In the genomic region with DNA sequence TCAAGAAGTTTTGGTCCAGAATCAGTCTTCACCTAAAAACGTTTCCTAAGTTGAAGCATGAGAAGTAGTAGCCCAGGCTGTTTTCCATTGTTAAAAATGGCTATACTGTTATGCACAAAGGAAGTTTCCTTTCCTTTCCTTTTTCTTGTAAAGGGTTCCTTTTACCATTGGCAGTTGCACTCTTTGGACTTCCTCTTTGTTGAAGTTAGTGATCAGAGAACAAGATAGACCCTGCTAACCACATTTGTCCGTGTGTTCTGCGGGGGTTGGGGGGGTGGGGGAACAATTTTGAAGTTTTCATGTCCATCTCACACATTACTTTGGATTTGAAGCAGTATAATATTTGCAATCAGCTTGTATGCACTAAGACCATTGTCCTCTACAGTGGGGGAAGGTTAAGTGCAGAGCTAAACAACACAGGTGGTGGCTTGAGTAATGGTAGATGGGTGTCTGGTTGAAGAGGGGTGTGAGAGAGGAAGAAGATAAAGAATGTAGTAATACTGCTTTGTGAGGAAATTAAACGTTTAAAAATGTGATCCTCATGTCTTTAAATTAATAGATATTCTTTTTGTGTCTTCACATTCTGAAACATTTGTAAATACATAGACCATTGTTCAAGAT, we compare ENCODE assay signal across 11 cellular contexts. TPM values are rescaled to one million over a fixed set of nuclear protein-coding genes. Genes with fewer than 3 reads are reported as not detected.
DNase-seq lines count a peak whose midpoint lies in the region; ATAC-seq, FAIRE-seq and TF ChIP-seq lines count a peak whose summit lies in the region.
"Had no signal": no experiment of that assay in that cellular context is flagged by ENCODE, and none has a peak within 500 bp of the region (broad histone marks: within the 10 kb centered on the region; RNA-seq: fewer than 3 reads in every experiment).

No MANE protein-coding gene starts in this region.

- H3K27ac ChIP-seq in right cardiac atrium (ENCODE audit: low read length) (no peak overlapping the region), K562 (ENCODE audit: extremely low read depth, low read depth, low read length) (peak overlapping the region; percentile 3; the same call in 1 of the 3 replicates)

- H4K20me1 ChIP-seq in K562 (replicated peaks; ENCODE audit: control insufficient read depth, insufficient read depth, low read length) = no peaks in the 10 kb centered on the region

- H3K4me3 ChIP-seq in right cardiac atrium (ENCODE audit: low read length) (peak overlapping the region; percentile 70), K562 (0 out of 2 replicates have a peak overlapping the region, but pooled peaks have one; percentile 64)

- no peak for TF ChIP-seq EP300 in K562 (IDR thresholded peaks at IDR 0.05; ENCODE audit: low read length)

- no peak for TF ChIP-seq POLR2A in K562 (conservative IDR thresholded peaks at IDR 0.05)

- ATAC-seq in right cardiac atrium (no peak), left cardiac atrium (no peak), K562 (no peak), HG03139 (IDR thresholded peaks at IDR 0.05; ENCODE audit: unreplicated experiment) (no peak), HG03442 (IDR thresholded peaks at IDR 0.05; ENCODE audit: unreplicated experiment) (no peak)
- ATAC-seq: activated naive CD8-positive, alpha-beta T cell treated with anti-CD3 and anti-CD28 coated beads, Interleukin-2, amount 50 U/mL, for 24 hours had no signal

- no peaks in the 10 kb centered on the region for H3K27me3 ChIP-seq in right cardiac atrium (ENCODE audit: control insufficient read depth, insufficient read depth)
- peaks cover 0 to 8% of the 10 kb centered on the region in 2 experiments; a peak in 1 of 5 replicates for H3K27me3 ChIP-seq in K562 (ENCODE audit: control insufficient read depth in 2 of 2, insufficient read depth in 2 of 2, low read length in 2 of 2)

- H3K4me1 ChIP-seq in right cardiac atrium (ENCODE audit: control insufficient read depth, insufficient read depth, low read length) (no peaks in the 10 kb centered on the region), K562 (replicated peaks in 1 of 2; ENCODE audit: control insufficient read depth in 2 of 2, insufficient read depth in 2 of 2, low read length in 2 of 2) (peaks cover 7 to 10% of the 10 kb centered on the region in 2 experiments; a peak in 4 of 5 replicates)

- H2AFZ ChIP-seq in K562 (ENCODE audit: low read depth, low read length) = 0 out of 2 replicates have a peak overlapping the region, but pooled peaks have one; percentile 51

- in situ Hi-C loops in K562 (cut with MboI) = no loop called here

- peak overlapping the region; percentile 81 for H3K4me2 ChIP-seq in K562 (ENCODE audit: insufficient read depth, low read length)

- FAIRE-seq in K562 (lab: Jason Lieb, UNC) = peak; percentile 70

- no peak for TF ChIP-seq RAD21 in K562 (CRISPR knock-in tag; conservative IDR thresholded peaks at IDR 0.05 in 1 of 2, IDR thresholded peaks at IDR 0.05 in 1 of 2)

- H3K79me2 ChIP-seq in K562 (ENCODE audit: control insufficient read depth, insufficient read depth, low read length) = no peaks in the 10 kb centered on the region

- no peak overlapping the region for H3K9ac ChIP-seq in K562 (ENCODE audit: insufficient read depth in 1 of 2, low read depth in 2 of 2, low read length in 2 of 2)

- H3K9me3 ChIP-seq in right cardiac atrium (ENCODE audit: control insufficient read depth, low read length) = no peaks in the 10 kb centered on the region
- no peaks in the 10 kb centered on the region for H3K9me3 ChIP-seq in K562 (replicated peaks; ENCODE audit: control insufficient read depth, insufficient read depth, low read depth, low read length)

- WGBS in right cardiac atrium = 40% methylated on average over 4 of the region's 4 CpGs
- WGBS in K562 (ENCODE audit: insufficient coverage, low coverage, missing lambda C conversion rate) = 0% methylated on average over 4 of the region's 4 CpGs

- no peaks in the 10 kb centered on the region for H3K9me1 ChIP-seq in K562 (ENCODE audit: control insufficient read depth, insufficient read depth, low read length)

- no TSS peak for BruUV-seq in K562 (replicated peaks; lab: Mats Ljungman, UMichigan)

- CTCF ChIA-PET in K562 (lab: Yijun Ruan, JAX; ENCODE audit: low intra/inter-chr PET ratio) = no interaction called here

- TF ChIP-seq CTCF in K562 (IDR thresholded peaks at IDR 0.05 in 2 of 3, conservative IDR thresholded peaks at IDR 0.05 in 1 of 3; ENCODE audit: insufficient read depth in 2 of 3, low read depth in 1 of 3, low read length in 3 of 3) = no peak

- POLR2A ChIA-PET in K562 (lab: Yijun Ruan, JAX) = interaction anchor here (1.0 kb wide), 1 partner anchor 196 kb away, joined by 3 read pairs; no protein-coding TSS in a partner anchor

- intact Hi-C loops in right cardiac atrium (cut with DNase I) (no loop called here), left cardiac atrium (cut with DNase I) (no loop called here), K562 (cut with micrococcal nuclease) (no loop called here)

- H3K36me3 ChIP-seq in K562 (ENCODE audit: control insufficient read depth, insufficient read depth, low read length) = no peaks in the 10 kb centered on the region

- DNase-seq in right cardiac atrium (no peak), left cardiac atrium (no peak), K562 (ENCODE audit: extremely low read depth in 1 of 4, low spot score in 3 of 4) (peak in 1 of 4 experiments; percentile 29), midbrain (lab: John Stamatoyannopoulos, UW) (peak; percentile 35), T-helper 9 cell (no peak)
- no peak for DNase-seq in stimulated activated CD4-positive, alpha-beta T cell treated with anti-CD3 and anti-CD28 coated beads, Interleukin-12 subunit alpha, Interleukin-12 subunit beta, amount 100 ng/mL, for 4 hours
- DNase-seq: activated naive CD8-positive, alpha-beta T cell treated with anti-CD3 and anti-CD28 coated beads, Interleukin-2, amount 50 U/mL, for 24 hours; CD4-positive, CD25-positive, alpha-beta regulatory T cell; T-helper 1 cell had no signal

RNA-seq across cellular contexts. Expression of gene LPCAT2, which starts 1.4 kb away (rescaled TPM):
- total RNA-seq in right cardiac atrium (10 to 100 TPM in 1 of 4 donors, 1 to 10 TPM in 3; 6.2 to 10.9 (median 7.0) TPM), left cardiac atrium (10 to 100 TPM; 10.8 to 12.2 TPM), K562 (2014; rRNA removed) (7.2 and 8.6 TPM in 2 replicates), K562 (2014; rRNA removed; fragmentation: Illumina TruSeq; extraction: Trizol) (11.4 and 14.0 TPM in 2 replicates), K562 (2015; rRNA removed; fragmentation: Illumina TruSeq; extraction: Trizol) (12.6 and 13.8 TPM in 2 replicates), K562 (2021) (13.1 and 15.0 TPM in 2 replicates)
- polyA plus RNA-seq in right cardiac atrium (4.0 TPM), K562 (2011; rRNA removed) (3.2 and 4.4 TPM in 2 replicates), K562 (2014; fragmentation: Illumina TruSeq; extraction: Trizol) (6.5 and 7.3 TPM in 2 replicates), K562 (2014; fragmentation: Nextera tagmentation; extraction: Ambion mirVana) (1 to 10 TPM; 2.9 to 3.1 TPM), K562 (2014; rRNA removed) (7.8 and 8.3 TPM in 2 replicates)
- total RNA-seq in K562 (2011; cell fraction: chromatin; rRNA removed; ENCODE audit: low replicate concordance) = 1.4 and 6.9 TPM in 2 replicates
- total RNA-seq in K562 (2011; cell fraction: nucleolus; rRNA removed) = 3.5 and 5.8 TPM in 2 replicates
- total RNA-seq in K562 (2011; cell fraction: nucleoplasm; rRNA removed) = 3.7 and 5.6 TPM in 2 replicates
- 1.6 and 1.7 TPM in 2 replicates for polyA plus RNA-seq in K562 (2011; cell fraction: cytosol; rRNA removed)
- 2.2 and 2.7 TPM in 2 replicates for polyA plus RNA-seq in K562 (2011; cell fraction: nucleus; rRNA removed)
- 12.2 and 15.3 TPM in 2 replicates for polyA plus RNA-seq in K562 (2012)
- polyA minus RNA-seq in K562 (2011; rRNA and poly(A)+ RNA removed) = 1.5 and 2.5 TPM in 2 replicates
- polyA minus RNA-seq in K562 (2011; cell fraction: cytosol; rRNA and poly(A)+ RNA removed) = 1.4 and 1.9 TPM in 2 replicates
- polyA minus RNA-seq in K562 (2011; cell fraction: nucleus; rRNA and poly(A)+ RNA removed) = 2.6 TPM in 2 replicates

RNA-seq across cellular contexts. Expression of gene MMP2, which starts 31.3 kb away (rescaled TPM):
- 100 to 1,000 TPM in 3 of 4 donors, 10 to 100 TPM in 1; 86.8 to 207 (median 155) TPM for total RNA-seq in right cardiac atrium
- polyA plus RNA-seq in right cardiac atrium = 43.5 TPM
- 100 to 1,000 TPM; 153 to 204 TPM for total RNA-seq in left cardiac atrium
- total RNA-seq in K562 (2011; cell fraction: chromatin; rRNA removed; ENCODE audit: low replicate concordance) = not detected in 2 replicates
- not detected in 2 replicates for total RNA-seq in K562 (2011; cell fraction: nucleolus; rRNA removed)
- total RNA-seq in K562 (2011; cell fraction: nucleoplasm; rRNA removed) = not detected in 2 replicates
- total RNA-seq in K562 (2014; rRNA removed) = 0.05 TPM in 1 of 2 replicates, not detected in the other
- total RNA-seq in K562 (2014; rRNA removed; fragmentation: Illumina TruSeq; extraction: Trizol) = not detected in 2 replicates
- total RNA-seq in K562 (2015; rRNA removed; fragmentation: Illumina TruSeq; extraction: Trizol) = not detected in 2 replicates
- total RNA-seq in K562 (2021) = 0.53 and 1.4 TPM in 2 replicates
- not detected in 2 replicates for polyA plus RNA-seq in K562 (2011; rRNA removed)
- polyA plus RNA-seq in K562 (2011; cell fraction: cytosol; rRNA removed) = 0.09 and 0.15 TPM in 2 replicates
- polyA plus RNA-seq in K562 (2011; cell fraction: nucleus; rRNA removed) = not detected in 2 replicates
- polyA plus RNA-seq in K562 (2012) = 0.15 TPM in 1 of 2 replicates, not detected in the other
- not detected in 2 replicates for polyA plus RNA-seq in K562 (2014; fragmentation: Illumina TruSeq; extraction: Trizol)
- not detected for polyA plus RNA-seq in K562 (2014; fragmentation: Nextera tagmentation; extraction: Ambion mirVana)
- polyA plus RNA-seq in K562 (2014; rRNA removed) = not detected in 2 replicates
- polyA minus RNA-seq in K562 (2011; rRNA and poly(A)+ RNA removed) = not detected in 2 replicates
- not detected in 2 replicates for polyA minus RNA-seq in K562 (2011; cell fraction: cytosol; rRNA and poly(A)+ RNA removed)
- polyA minus RNA-seq in K562 (2011; cell fraction: nucleus; rRNA and poly(A)+ RNA removed) = not detected in 2 replicates
- polyA plus RNA-seq: CD4-positive, CD25-positive, alpha-beta regulatory T cell had no signal

RNA-seq across cellular contexts. Expression of gene CAPNS2, which starts 56.2 kb away (rescaled TPM):
- under 1 TPM in 2 of 4 donors, not detected in 2; 0.23 to 0.54 TPM for total RNA-seq in right cardiac atrium
- 0.20 TPM for polyA plus RNA-seq in right cardiac atrium
- total RNA-seq in left cardiac atrium = under 1 TPM in 1 of 2 donors, not detected in 1; 0.24 TPM
- 0.30 TPM in 1 of 2 replicates, not detected in the other for total RNA-seq in K562 (2011; cell fraction: chromatin; rRNA removed; ENCODE audit: low replicate concordance)
- not detected in 2 replicates for total RNA-seq in K562 (2011; cell fraction: nucleolus; rRNA removed)
- 0.81 TPM in 1 of 2 replicates, not detected in the other for total RNA-seq in K562 (2011; cell fraction: nucleoplasm; rRNA removed)
- total RNA-seq in K562 (2014; rRNA removed) = not detected in 2 replicates
- total RNA-seq in K562 (2014; rRNA removed; fragmentation: Illumina TruSeq; extraction: Trizol) = 0.33 and 0.48 TPM in 2 replicates
- 0.14 and 0.38 TPM in 2 replicates for total RNA-seq in K562 (2015; rRNA removed; fragmentation: Illumina TruSeq; extraction: Trizol)
- 0.36 and 0.38 TPM in 2 replicates for total RNA-seq in K562 (2021)
- polyA plus RNA-seq in K562 (2011; rRNA removed) = not detected in 2 replicates
- not detected in 2 replicates for polyA plus RNA-seq in K562 (2011; cell fraction: cytosol; rRNA removed)
- not detected in 2 replicates for polyA plus RNA-seq in K562 (2011; cell fraction: nucleus; rRNA removed)
- 0.08 and 0.10 TPM in 2 replicates for polyA plus RNA-seq in K562 (2012)
- 0.12 TPM in 1 of 2 replicates, not detected in the other for polyA plus RNA-seq in K562 (2014; fragmentation: Illumina TruSeq; extraction: Trizol)
- under 1 TPM; 0.24 to 0.65 TPM for polyA plus RNA-seq in K562 (2014; fragmentation: Nextera tagmentation; extraction: Ambion mirVana)
- polyA plus RNA-seq in K562 (2014; rRNA removed) = 0.12 TPM in 1 of 2 replicates, not detected in the other
- polyA minus RNA-seq in K562 (2011; rRNA and poly(A)+ RNA removed) = 0.28 TPM in 1 of 2 replicates, not detected in the other
- not detected in 2 replicates for polyA minus RNA-seq in K562 (2011; cell fraction: cytosol; rRNA and poly(A)+ RNA removed)
- polyA minus RNA-seq in K562 (2011; cell fraction: nucleus; rRNA and poly(A)+ RNA removed) = 1.00 TPM in 1 of 2 replicates, not detected in the other
- total RNA-seq: CD4-positive, CD25-positive, alpha-beta regulatory T cell had no signal
- polyA plus RNA-seq: CD4-positive, CD25-positive, alpha-beta regulatory T cell had no signal

Comparison
In these comparisons a context has a peak if more than half of its experiments do, and no peak if none do; other contexts are left out.
1. RNA of gene MMP2, which starts 31.3 kb away (total RNA-seq): 153 to 204 TPM in left cardiac atrium and 86.8 to 207 TPM in right cardiac atrium; 0.05 to 1.4 TPM in K562; every median in the first group is over 10 times any median in the second.